In the genomic region with DNA sequence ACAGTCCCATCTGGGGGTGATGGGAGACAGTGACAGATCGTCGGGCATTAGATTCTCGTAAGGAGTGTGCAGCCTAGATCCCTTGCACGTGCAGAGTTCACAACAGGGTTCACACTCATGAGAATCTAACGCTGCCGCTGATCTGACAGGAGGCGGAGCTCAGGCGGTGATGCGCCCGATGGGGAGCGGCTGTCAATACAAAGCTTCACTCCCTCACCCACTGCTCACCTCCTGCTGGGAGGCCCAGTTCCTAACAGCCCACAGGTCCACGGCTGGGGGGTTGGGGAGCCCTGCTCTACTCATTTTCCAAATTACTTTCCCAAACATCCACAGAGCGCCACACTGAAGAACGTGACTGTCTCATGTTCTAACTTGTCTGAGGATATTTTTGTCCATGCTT, we compare ENCODE assay signal across 1 cellular context.
TF ChIP-seq lines count a peak whose summit lies in the region.

No MANE protein-coding gene starts in this region.

TF ChIP-seq in HEK293, 187 proteins besides CTCF, POLR2A, EP300 and RAD21 (continued from another document):
- TF ChIP-seq ZFP69B (tag by site-specific recombination; IDR thresholded peaks at IDR 0.05), result no peak
- no peak for TF ChIP-seq ZNF416 (tag by site-specific recombination; IDR thresholded peaks at IDR 0.05)
- TF ChIP-seq WT1 (tag by site-specific recombination; IDR thresholded peaks at IDR 0.05), result peak; percentile 47; the same call in 1 of the 2 replicates
- no peak for TF ChIP-seq ZNF549 (tag by site-specific recombination; IDR thresholded peaks at IDR 0.05)
- peak; percentile 74; the same call in 1 of the 2 replicates for TF ChIP-seq ZNF362 (tag by site-specific recombination; IDR thresholded peaks at IDR 0.05)
- TF ChIP-seq, protein P1, sequence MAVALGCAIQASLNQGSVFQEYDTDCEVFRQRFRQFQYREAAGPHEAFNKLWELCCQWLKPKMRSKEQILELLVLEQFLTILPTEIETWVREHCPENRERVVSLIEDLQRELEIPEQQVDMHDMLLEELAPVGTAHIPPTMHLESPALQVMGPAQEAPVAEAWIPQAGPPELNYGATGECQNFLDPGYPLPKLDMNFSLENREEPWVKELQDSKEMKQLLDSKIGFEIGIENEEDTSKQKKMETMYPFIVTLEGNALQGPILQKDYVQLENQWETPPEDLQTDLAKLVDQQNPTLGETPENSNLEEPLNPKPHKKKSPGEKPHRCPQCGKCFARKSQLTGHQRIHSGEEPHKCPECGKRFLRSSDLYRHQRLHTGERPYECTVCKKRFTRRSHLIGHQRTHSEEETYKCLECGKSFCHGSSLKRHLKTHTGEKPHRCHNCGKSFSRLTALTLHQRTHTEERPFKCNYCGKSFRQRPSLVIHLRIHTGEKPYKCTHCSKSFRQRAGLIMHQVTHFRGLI (tag by site-specific recombination; IDR thresholded peaks at IDR 0.05), result no peak
- TF ChIP-seq, protein P2, sequence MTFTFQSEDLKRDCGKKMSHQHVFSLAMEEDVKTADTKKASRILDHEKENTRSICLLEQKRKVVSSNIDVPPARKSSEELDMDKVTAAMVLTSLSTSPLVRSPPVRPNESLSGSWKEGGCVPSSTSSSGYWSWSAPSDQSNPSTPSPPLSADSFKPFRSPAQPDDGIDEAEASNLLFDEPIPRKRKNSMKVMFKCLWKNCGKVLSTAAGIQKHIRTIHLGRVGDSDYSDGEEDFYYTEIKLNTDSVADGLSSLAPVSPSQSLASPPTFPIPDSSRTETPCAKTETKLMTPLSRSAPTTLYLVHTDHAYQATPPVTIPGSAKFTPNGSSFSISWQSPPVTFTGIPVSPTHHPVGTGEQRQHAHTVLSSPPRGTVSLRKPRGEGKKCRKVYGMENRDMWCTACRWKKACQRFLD (tag by site-specific recombination; IDR thresholded peaks at IDR 0.05), result no peak
- TF ChIP-seq SETDB1 (IDR thresholded peaks at IDR 0.05; ENCODE audit: insufficient read length, low read length), result no peak
- TF ChIP-seq ZNF274 (IDR thresholded peaks at IDR 0.05; ENCODE audit: low read length), result no peak
- no peak for TF ChIP-seq ZNF274 (tag by site-specific recombination; IDR thresholded peaks at IDR 0.05; ENCODE audit: borderline replicate concordance)
- TF ChIP-seq, protein P3, sequence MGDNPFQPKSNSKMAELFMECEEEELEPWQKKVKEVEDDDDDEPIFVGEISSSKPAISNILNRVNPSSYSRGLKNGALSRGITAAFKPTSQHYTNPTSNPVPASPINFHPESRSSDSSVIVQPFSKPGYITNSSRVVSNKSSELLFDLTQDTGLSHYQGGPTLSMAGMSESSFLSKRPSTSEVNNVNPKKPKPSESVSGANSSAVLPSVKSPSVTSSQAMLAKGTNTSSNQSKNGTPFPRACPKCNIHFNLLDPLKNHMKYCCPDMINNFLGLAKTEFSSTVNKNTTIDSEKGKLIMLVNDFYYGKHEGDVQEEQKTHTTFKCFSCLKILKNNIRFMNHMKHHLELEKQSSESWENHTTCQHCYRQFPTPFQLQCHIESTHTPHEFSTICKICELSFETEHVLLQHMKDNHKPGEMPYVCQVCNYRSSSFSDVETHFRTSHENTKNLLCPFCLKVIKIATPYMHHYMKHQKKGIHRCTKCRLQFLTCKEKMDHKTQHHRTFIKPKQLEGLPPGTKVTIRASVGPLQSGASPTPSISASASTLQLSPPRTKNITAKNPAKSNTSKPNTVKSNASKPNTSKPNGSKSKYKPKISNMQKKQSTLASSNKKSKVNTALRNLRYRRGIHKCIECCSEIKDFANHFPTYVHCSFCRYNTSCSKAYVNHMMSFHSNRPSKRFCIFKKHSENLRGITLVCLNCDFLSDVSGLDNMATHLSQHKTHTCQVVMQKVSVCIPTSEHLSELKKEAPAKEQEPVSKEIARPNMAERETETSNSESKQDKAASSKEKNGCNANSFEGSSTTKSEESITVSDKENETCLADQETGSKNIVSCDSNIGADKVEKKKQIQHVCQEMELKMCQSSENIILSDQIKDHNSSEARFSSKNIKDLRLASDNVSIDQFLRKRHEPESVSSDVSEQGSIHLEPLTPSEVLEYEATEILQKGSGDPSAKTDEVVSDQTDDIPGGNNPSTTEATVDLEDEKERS (tag by site-specific recombination; IDR thresholded peaks at IDR 0.05), result no peak
- TF ChIP-seq ZNF175 (tag by site-specific recombination; IDR thresholded peaks at IDR 0.05), result no peak
- TF ChIP-seq ZNF366 (tag by site-specific recombination; conservative IDR thresholded peaks at IDR 0.05), result no peak
- TF ChIP-seq ZNF18 (tag by site-specific recombination; IDR thresholded peaks at IDR 0.05), result peak; percentile 64; the same call in 1 of the 2 replicates
- TF ChIP-seq GLIS1 (tag by site-specific recombination; IDR thresholded peaks at IDR 0.05), result peak; percentile 81
- TF ChIP-seq SCRT2 (tag by site-specific recombination; IDR thresholded peaks at IDR 0.05), result peak; percentile 44; the same call in 1 of the 2 replicates
- TF ChIP-seq, protein P4, sequence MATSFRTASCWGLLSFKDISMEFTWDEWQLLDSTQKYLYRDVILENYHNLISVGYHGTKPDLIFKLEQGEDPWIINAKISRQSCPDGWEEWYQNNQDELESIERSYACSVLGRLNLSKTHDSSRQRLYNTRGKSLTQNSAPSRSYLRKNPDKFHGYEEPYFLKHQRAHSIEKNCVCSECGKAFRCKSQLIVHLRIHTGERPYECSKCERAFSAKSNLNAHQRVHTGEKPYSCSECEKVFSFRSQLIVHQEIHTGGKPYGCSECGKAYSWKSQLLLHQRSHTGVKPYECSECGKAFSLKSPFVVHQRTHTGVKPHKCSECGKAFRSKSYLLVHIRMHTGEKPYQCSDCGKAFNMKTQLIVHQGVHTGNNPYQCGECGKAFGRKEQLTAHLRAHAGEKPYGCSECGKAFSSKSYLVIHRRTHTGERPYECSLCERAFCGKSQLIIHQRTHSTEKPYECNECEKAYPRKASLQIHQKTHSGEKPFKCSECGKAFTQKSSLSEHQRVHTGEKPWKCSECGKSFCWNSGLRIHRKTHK (tag by site-specific recombination; IDR thresholded peaks at IDR 0.05), result no peak
- no peak for TF ChIP-seq ZNF670 (tag by site-specific recombination; IDR thresholded peaks at IDR 0.05; ENCODE audit: low read depth)
